ENCODE assay signal across 15 cellular contexts in the genomic region with DNA sequence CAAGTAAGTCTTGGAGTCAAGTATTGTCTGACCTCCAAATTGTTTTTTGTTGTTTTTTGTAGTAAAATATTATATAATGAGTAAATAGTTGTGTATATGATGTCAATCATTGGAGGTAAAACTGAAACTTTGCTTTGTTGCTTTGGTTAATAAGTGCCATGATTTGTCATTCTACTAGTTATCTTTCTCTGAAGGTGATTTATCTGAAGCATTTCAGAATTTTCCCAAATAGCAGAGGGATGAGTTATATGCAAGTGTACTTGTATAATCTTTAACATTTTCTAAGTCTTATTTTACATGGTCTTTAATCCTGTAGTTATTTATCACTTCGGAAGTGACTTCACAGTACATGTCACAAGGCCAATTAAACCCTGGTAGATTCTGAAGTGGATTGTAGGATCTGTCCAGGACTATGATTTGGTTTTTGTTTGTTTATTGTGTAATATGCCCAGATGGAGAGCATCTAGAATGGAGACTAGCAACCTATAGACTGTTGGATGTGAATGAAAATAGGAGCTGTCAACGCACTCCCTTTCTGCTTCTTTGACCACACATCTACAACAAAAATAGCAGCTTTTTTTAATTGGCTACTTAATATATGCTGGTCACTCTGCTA.
DNase-seq lines count a peak whose midpoint lies in the region; ATAC-seq, FAIRE-seq and TF ChIP-seq lines count a peak whose summit lies in the region.
"Had no signal": no experiment of that assay in that cellular context is flagged by ENCODE, and none has a peak within 500 bp of the region (broad histone marks: within the 10 kb centered on the region; RNA-seq: fewer than 3 reads in every experiment).

No MANE protein-coding gene starts in this region.

- in situ Hi-C loops in ACHN (cut with HindIII; ENCODE audit: low pct_ligation_motif_present, low pct_unique_long_range_greater_than_20kb, low sequenced_read_pairs), result no loop called here

- H3K4me3 ChIP-seq in kidney (ENCODE audit: low read length in 2 of 2), result no peak overlapping the region
- H3K4me3 ChIP-seq: PC-9, SJSA1 had no signal

- no peak overlapping the region for H3K9ac ChIP-seq in kidney (ENCODE audit: low read length in 2 of 2)

- H3K4me1 Mint-ChIP-seq in activated naive CD4-positive, alpha-beta T cell treated with anti-CD3 and anti-CD28 coated beads for 36 hours (ENCODE audit: low read depth), result no peaks in the 10 kb centered on the region

- DNase-seq in ACHN, result peak; percentile 56
- peak; percentile 27 for DNase-seq in NCI-H510A treated with DMSO at 0.1 percent for 48 hours (lab: John Stamatoyannopoulos, UW)
- DNase-seq in kidney, result no peak
- no peak for DNase-seq in DMS79 (lab: John Stamatoyannopoulos, UW)
- DNase-seq in NCI-H526 treated with DMSO at 0.1 percent for 48 hours (lab: John Stamatoyannopoulos, UW), result no peak
- no peak for DNase-seq in activated naive CD4-positive, alpha-beta T cell treated with anti-CD3 and anti-CD28 coated beads for 36 hours
- DNase-seq: AML-193, COR-L47, NCI-H187, NCI-H345, NCI-H774, PC-9 had no signal

- H3K4me3 Mint-ChIP-seq in activated naive CD4-positive, alpha-beta T cell treated with anti-CD3 and anti-CD28 coated beads for 36 hours, result no peak overlapping the region

- no peaks in the 10 kb centered on the region for H3K9me3 ChIP-seq in kidney (ENCODE audit: control insufficient read depth in 1 of 2, low read length in 2 of 2)
- H3K9me3 ChIP-seq: SJSA1 had no signal

- peaks cover 6% of the 10 kb centered on the region for H3K27me3 Mint-ChIP-seq in activated naive CD4-positive, alpha-beta T cell treated with anti-CD3 and anti-CD28 coated beads for 36 hours (ENCODE audit: low read depth)

- ATAC-seq in GM19438 (IDR thresholded peaks at IDR 0.05; ENCODE audit: low read depth, unreplicated experiment) (peak; percentile 56), GM19351 (IDR thresholded peaks at IDR 0.05; ENCODE audit: unreplicated experiment) (no peak)

- FAIRE-seq in kidney (lab: Jason Lieb, UNC), result peak; percentile 49

- no peak overlapping the region for H3K27ac ChIP-seq in kidney (ENCODE audit: low read depth in 2 of 2, low read length in 2 of 2)
- H3K27ac ChIP-seq: PC-9, SJSA1 had no signal

- peaks cover 8% of the 10 kb centered on the region for H3K9me3 Mint-ChIP-seq in activated naive CD4-positive, alpha-beta T cell treated with anti-CD3 and anti-CD28 coated beads for 36 hours

- H3K36me3 ChIP-seq in kidney (ENCODE audit: control insufficient read depth in 1 of 2, insufficient read depth in 2 of 2, low read length in 2 of 2), result no peaks in the 10 kb centered on the region
- H3K36me3 ChIP-seq: SJSA1 had no signal

- no peaks in the 10 kb centered on the region for H3K36me3 Mint-ChIP-seq in activated naive CD4-positive, alpha-beta T cell treated with anti-CD3 and anti-CD28 coated beads for 36 hours (ENCODE audit: low read depth)

- CTCF ChIA-PET in activated naive CD4-positive, alpha-beta T cell treated with anti-CD3 and anti-CD28 coated beads for 36 hours (lab: Charles Lee), result interaction anchor here (1.0 kb wide), 1 partner anchor 44 kb away, joined by 3 read pairs; no protein-coding TSS in a partner anchor

- H3K4me1 ChIP-seq in kidney (ENCODE audit: control insufficient read depth in 1 of 2, insufficient read depth in 1 of 2, low read depth in 1 of 2, low read length in 2 of 2), result peaks cover 4 to 11% of the 10 kb centered on the region in 2 donors

- intact Hi-C loops in kidney (cut with DNase I), result no loop called here
- intact Hi-C loops in activated naive CD4-positive, alpha-beta T cell treated with anti-CD3 and anti-CD28 coated beads for 36 hours (cut with micrococcal nuclease), result no loop called here

- H3K27ac Mint-ChIP-seq in activated naive CD4-positive, alpha-beta T cell treated with anti-CD3 and anti-CD28 coated beads for 36 hours, result no peak overlapping the region

- TF ChIP-seq CTCF in kidney (IDR thresholded peaks at IDR 0.05; ENCODE audit: borderline replicate concordance, extremely low read depth, insufficient read depth), result no peak

Comparison
In these comparisons a context has a peak if more than half of its experiments do, and no peak if none do; other contexts are left out.
1. DNase-seq: peak in ACHN (single experiment) and NCI-H510A treated with DMSO at 0.1 percent for 48 hours (single experiment); none in kidney (single experiment), DMS79 (single experiment), NCI-H526 treated with DMSO at 0.1 percent for 48 hours (single experiment) and activated naive CD4-positive, alpha-beta T cell treated with anti-CD3 and anti-CD28 coated beads for 36 hours (single experiment).